2 cellular contexts compared by ENCODE assay signal in genomic region chr19:48617146-48617937, GRCh38.
TF ChIP-seq lines count a peak whose summit lies in the region.

No MANE protein-coding gene starts in this region.

TF ChIP-seq in SK-N-SH, 30 proteins besides CTCF, POLR2A, EP300 and RAD21 (continued from another document):
- TF ChIP-seq PBX3 (IDR thresholded peaks at IDR 0.05) (no peak), RXRA (IDR thresholded peaks at IDR 0.05; ENCODE audit: borderline replicate concordance, low read depth) (no peak), NRF1 (IDR thresholded peaks at IDR 0.05; ENCODE audit: low read depth, low read length) (no peak), MXI1 (IDR thresholded peaks at IDR 0.05; ENCODE audit: low read depth, low read length) (no peak), NFIC (IDR thresholded peaks at IDR 0.05; ENCODE audit: borderline replicate concordance) (no peak), FOXM1 (IDR thresholded peaks at IDR 0.05; ENCODE audit: low read depth) (no peak), TAF1 (IDR thresholded peaks at IDR 0.05; ENCODE audit: borderline replicate concordance, low read depth, low read length) (no peak), RCOR1 (IDR thresholded peaks at IDR 0.05; ENCODE audit: low read length) (no peak), FOSL2 (IDR thresholded peaks at IDR 0.05; ENCODE audit: borderline replicate concordance, low read depth) (no peak)
- TF ChIP-seq, protein P1, sequence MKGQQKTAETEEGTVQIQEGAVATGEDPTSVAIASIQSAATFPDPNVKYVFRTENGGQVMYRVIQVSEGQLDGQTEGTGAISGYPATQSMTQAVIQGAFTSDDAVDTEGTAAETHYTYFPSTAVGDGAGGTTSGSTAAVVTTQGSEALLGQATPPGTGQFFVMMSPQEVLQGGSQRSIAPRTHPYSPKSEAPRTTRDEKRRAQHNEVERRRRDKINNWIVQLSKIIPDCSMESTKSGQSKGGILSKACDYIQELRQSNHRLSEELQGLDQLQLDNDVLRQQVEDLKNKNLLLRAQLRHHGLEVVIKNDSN (IDR thresholded peaks at IDR 0.05; ENCODE audit: borderline replicate concordance, low read depth): no peak

TF ChIP-seq in SK-N-SH treated with all-trans-retinoic acid at 6 μM for 48 hours, 23 proteins besides CTCF, POLR2A, EP300 and RAD21 (continued from another document):
- TF ChIP-seq, protein P2, sequence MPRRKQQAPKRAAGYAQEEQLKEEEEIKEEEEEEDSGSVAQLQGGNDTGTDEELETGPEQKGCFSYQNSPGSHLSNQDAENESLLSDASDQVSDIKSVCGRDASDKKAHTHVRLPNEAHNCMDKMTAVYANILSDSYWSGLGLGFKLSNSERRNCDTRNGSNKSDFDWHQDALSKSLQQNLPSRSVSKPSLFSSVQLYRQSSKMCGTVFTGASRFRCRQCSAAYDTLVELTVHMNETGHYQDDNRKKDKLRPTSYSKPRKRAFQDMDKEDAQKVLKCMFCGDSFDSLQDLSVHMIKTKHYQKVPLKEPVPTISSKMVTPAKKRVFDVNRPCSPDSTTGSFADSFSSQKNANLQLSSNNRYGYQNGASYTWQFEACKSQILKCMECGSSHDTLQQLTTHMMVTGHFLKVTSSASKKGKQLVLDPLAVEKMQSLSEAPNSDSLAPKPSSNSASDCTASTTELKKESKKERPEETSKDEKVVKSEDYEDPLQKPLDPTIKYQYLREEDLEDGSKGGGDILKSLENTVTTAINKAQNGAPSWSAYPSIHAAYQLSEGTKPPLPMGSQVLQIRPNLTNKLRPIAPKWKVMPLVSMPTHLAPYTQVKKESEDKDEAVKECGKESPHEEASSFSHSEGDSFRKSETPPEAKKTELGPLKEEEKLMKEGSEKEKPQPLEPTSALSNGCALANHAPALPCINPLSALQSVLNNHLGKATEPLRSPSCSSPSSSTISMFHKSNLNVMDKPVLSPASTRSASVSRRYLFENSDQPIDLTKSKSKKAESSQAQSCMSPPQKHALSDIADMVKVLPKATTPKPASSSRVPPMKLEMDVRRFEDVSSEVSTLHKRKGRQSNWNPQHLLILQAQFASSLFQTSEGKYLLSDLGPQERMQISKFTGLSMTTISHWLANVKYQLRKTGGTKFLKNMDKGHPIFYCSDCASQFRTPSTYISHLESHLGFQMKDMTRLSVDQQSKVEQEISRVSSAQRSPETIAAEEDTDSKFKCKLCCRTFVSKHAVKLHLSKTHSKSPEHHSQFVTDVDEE (CRISPR knock-in tag; IDR thresholded peaks at IDR 0.05): no peak
- TF ChIP-seq OSR1 (CRISPR knock-in tag; IDR thresholded peaks at IDR 0.05): no peak
- TF ChIP-seq ZNF565 (CRISPR knock-in tag; conservative IDR thresholded peaks at IDR 0.05; ENCODE audit: low read depth): no peak
- TF ChIP-seq ISL1 (CRISPR knock-in tag; IDR thresholded peaks at IDR 0.05): no peak
- TF ChIP-seq PATZ1 (CRISPR knock-in tag; IDR thresholded peaks at IDR 0.05; ENCODE audit: borderline replicate concordance): no peak
- TF ChIP-seq ARNTL (CRISPR knock-in tag; IDR thresholded peaks at IDR 0.05; ENCODE audit: borderline replicate concordance, low read depth): no peak
- TF ChIP-seq, protein P3, sequence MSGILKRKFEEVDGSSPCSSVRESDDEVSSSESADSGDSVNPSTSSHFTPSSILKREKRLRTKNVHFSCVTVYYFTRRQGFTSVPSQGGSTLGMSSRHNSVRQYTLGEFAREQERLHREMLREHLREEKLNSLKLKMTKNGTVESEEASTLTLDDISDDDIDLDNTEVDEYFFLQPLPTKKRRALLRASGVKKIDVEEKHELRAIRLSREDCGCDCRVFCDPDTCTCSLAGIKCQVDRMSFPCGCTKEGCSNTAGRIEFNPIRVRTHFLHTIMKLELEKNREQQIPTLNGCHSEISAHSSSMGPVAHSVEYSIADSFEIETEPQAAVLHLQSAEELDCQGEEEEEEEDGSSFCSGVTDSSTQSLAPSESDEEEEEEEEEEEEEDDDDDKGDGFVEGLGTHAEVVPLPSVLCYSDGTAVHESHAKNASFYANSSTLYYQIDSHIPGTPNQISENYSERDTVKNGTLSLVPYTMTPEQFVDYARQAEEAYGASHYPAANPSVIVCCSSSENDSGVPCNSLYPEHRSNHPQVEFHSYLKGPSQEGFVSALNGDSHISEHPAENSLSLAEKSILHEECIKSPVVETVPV (CRISPR knock-in tag; IDR thresholded peaks at IDR 0.05): no peak
- TF ChIP-seq ZFP3 (CRISPR knock-in tag; IDR thresholded peaks at IDR 0.05): no peak
- no peak for TF ChIP-seq TOX (CRISPR knock-in tag; IDR thresholded peaks at IDR 0.05; ENCODE audit: borderline replicate concordance)
- no peak for TF ChIP-seq ZNF8 (CRISPR knock-in tag; IDR thresholded peaks at IDR 0.05)
- TF ChIP-seq, protein P4, sequence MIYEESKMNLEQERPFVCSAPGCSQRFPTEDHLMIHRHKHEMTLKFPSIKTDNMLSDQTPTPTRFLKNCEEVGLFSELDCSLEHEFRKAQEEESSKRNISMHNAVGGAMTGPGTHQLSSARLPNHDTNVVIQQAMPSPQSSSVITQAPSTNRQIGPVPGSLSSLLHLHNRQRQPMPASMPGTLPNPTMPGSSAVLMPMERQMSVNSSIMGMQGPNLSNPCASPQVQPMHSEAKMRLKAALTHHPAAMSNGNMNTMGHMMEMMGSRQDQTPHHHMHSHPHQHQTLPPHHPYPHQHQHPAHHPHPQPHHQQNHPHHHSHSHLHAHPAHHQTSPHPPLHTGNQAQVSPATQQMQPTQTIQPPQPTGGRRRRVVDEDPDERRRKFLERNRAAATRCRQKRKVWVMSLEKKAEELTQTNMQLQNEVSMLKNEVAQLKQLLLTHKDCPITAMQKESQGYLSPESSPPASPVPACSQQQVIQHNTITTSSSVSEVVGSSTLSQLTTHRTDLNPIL (CRISPR knock-in tag; IDR thresholded peaks at IDR 0.05; ENCODE audit: low read depth): no peak
- no peak for TF ChIP-seq ZNF70 (CRISPR knock-in tag; IDR thresholded peaks at IDR 0.05)
